In genomic region chr11:92886243-92886905, GRCh38 we compare ENCODE assay signal across 9 cellular contexts.
DNase-seq lines count a peak whose midpoint lies in the region; ATAC-seq and TF ChIP-seq lines count a peak whose summit lies in the region.
"Had no signal": no experiment of that assay in that cellular context is flagged by ENCODE, and none has a peak within 500 bp of the region (broad histone marks: within the 10 kb centered on the region; RNA-seq: fewer than 3 reads in every experiment).

No MANE protein-coding gene starts in this region.

- intact Hi-C loops in CD4-positive, alpha-beta T cell (cut with DNase I, micrococcal nuclease): no loop called here
- intact Hi-C loops in right cardiac atrium (cut with DNase I): loop anchor here in 1 of 4 donors (10.0 kb wide), 1 partner anchor 672 kb away; no protein-coding TSS in a partner anchor
- intact Hi-C loops in spleen (cut with DNase I; ENCODE audit: low total_unique reads): no loop called here
- intact Hi-C loops in activated T-helper 2 cell treated with anti-CD3 and anti-CD28 coated beads, Interferon-gamma antibody, Interleukin-2, Interleukin-4, amounts not matched to agents 10 μg/mL and 5 μg/mL and 100 μg/mL, durations not matched to agents 14 hours and 24 hours and 36 hours (cut with micrococcal nuclease): no loop called here

- no peaks in the 10 kb centered on the region for H3K36me3 Mint-ChIP-seq in CD4-positive, alpha-beta T cell (ENCODE audit: low read depth)
- H3K36me3 Mint-ChIP-seq in activated T-helper 2 cell treated with anti-CD3 and anti-CD28 coated beads, Interferon-gamma antibody, Interleukin-2, Interleukin-4, amounts not matched to agents 10 μg/mL and 5 μg/mL and 100 μg/mL, durations not matched to agents 14 hours and 24 hours and 36 hours (ENCODE audit: low read depth): no peaks in the 10 kb centered on the region
- H3K36me3 Mint-ChIP-seq: naive B cell had no signal

- H3K4me1 ChIP-seq in adipocyte (ENCODE audit: control insufficient read depth, insufficient read depth, low read length) (no peaks in the 10 kb centered on the region), right cardiac atrium (ENCODE audit: control insufficient read depth, insufficient read depth, low read length) (no peaks in the 10 kb centered on the region), spleen (no peaks in the 10 kb centered on the region)

- peak; percentile 32 for TF ChIP-seq CTCF in CD4-positive, alpha-beta T cell (IDR thresholded peaks at IDR 0.05)
- TF ChIP-seq CTCF in spleen (IDR thresholded peaks at IDR 0.05 in 8 of 11, conservative IDR thresholded peaks at IDR 0.05 in 3 of 11): peak in 8 of 11 experiments; percentile 33 to 53 (median 48)

- DNase-seq in CD4-positive, alpha-beta T cell: no peak
- DNase-seq in NCI-H2171 (lab: John Stamatoyannopoulos, UW): peak; percentile 12
- DNase-seq in adipocyte (ENCODE audit: low read depth): peak; percentile 77
- no peak for DNase-seq in right cardiac atrium
- DNase-seq in spleen: no peak
- DNase-seq in activated T-helper 2 cell treated with anti-CD3 and anti-CD28 coated beads, Interferon-gamma antibody, Interleukin-2, Interleukin-4, amounts not matched to agents 10 μg/mL and 5 μg/mL and 100 μg/mL, durations not matched to agents 14 hours and 24 hours and 36 hours (ENCODE audit: low spot score): no peak
- DNase-seq: naive B cell had no signal

- CTCF ChIA-PET in CD4-positive, alpha-beta T cell (lab: Charles Lee): no interaction called here

- no peak overlapping the region for H3K4me3 ChIP-seq in adipocyte (ENCODE audit: low read length)
- H3K4me3 ChIP-seq in right cardiac atrium (ENCODE audit: low read length): no peak overlapping the region
- no peak overlapping the region for H3K4me3 ChIP-seq in spleen

- H3K36me3 ChIP-seq in adipocyte (ENCODE audit: control insufficient read depth, insufficient read depth, low read length, severe bottlenecking): no peaks in the 10 kb centered on the region
- no peaks in the 10 kb centered on the region for H3K36me3 ChIP-seq in spleen

- 19% methylated on average over 4 of the region's 4 CpGs for WGBS in right cardiac atrium
- 12 to 42% (median 21%) methylated on average over 4 of the region's 4 CpGs for WGBS in spleen, 5 donors

- no peak overlapping the region for H3K4me3 Mint-ChIP-seq in CD4-positive, alpha-beta T cell
- no peak overlapping the region for H3K4me3 Mint-ChIP-seq in activated T-helper 2 cell treated with anti-CD3 and anti-CD28 coated beads, Interferon-gamma antibody, Interleukin-2, Interleukin-4, amounts not matched to agents 10 μg/mL and 5 μg/mL and 100 μg/mL, durations not matched to agents 14 hours and 24 hours and 36 hours (ENCODE audit: low read depth)
- H3K4me3 Mint-ChIP-seq: naive B cell had no signal

- H3K27me3 ChIP-seq in CD4-positive, alpha-beta T cell (ENCODE audit: control insufficient read depth, insufficient read depth, low read length): no peaks in the 10 kb centered on the region
- H3K27me3 ChIP-seq in adipocyte (replicated peaks; ENCODE audit: control insufficient read depth, insufficient read depth, low read length) (peaks cover 7% of the 10 kb centered on the region), right cardiac atrium (ENCODE audit: control insufficient read depth, insufficient read depth) (no peaks in the 10 kb centered on the region), spleen (replicated peaks in 1 of 7) (no peaks in the 10 kb centered on the region)

- no peaks in the 10 kb centered on the region for H3K9me3 Mint-ChIP-seq in CD4-positive, alpha-beta T cell
- no peaks in the 10 kb centered on the region for H3K9me3 Mint-ChIP-seq in activated T-helper 2 cell treated with anti-CD3 and anti-CD28 coated beads, Interferon-gamma antibody, Interleukin-2, Interleukin-4, amounts not matched to agents 10 μg/mL and 5 μg/mL and 100 μg/mL, durations not matched to agents 14 hours and 24 hours and 36 hours
- H3K9me3 Mint-ChIP-seq: naive B cell had no signal

- H3K27ac ChIP-seq in CD4-positive, alpha-beta T cell (ENCODE audit: low read depth, low read length): no peak overlapping the region
- H3K27ac ChIP-seq in right cardiac atrium (ENCODE audit: low read length) (no peak overlapping the region), spleen (no peak overlapping the region)

- no peaks in the 10 kb centered on the region for H3K27me3 Mint-ChIP-seq in CD4-positive, alpha-beta T cell
- no peaks in the 10 kb centered on the region for H3K27me3 Mint-ChIP-seq in activated T-helper 2 cell treated with anti-CD3 and anti-CD28 coated beads, Interferon-gamma antibody, Interleukin-2, Interleukin-4, amounts not matched to agents 10 μg/mL and 5 μg/mL and 100 μg/mL, durations not matched to agents 14 hours and 24 hours and 36 hours (ENCODE audit: low read depth)
- H3K27me3 Mint-ChIP-seq: naive B cell had no signal

- no peak overlapping the region for H3K27ac Mint-ChIP-seq in CD4-positive, alpha-beta T cell
- H3K27ac Mint-ChIP-seq in activated T-helper 2 cell treated with anti-CD3 and anti-CD28 coated beads, Interferon-gamma antibody, Interleukin-2, Interleukin-4, amounts not matched to agents 10 μg/mL and 5 μg/mL and 100 μg/mL, durations not matched to agents 14 hours and 24 hours and 36 hours: no peak overlapping the region
- H3K27ac Mint-ChIP-seq: naive B cell had no signal

- ATAC-seq in CD4-positive, alpha-beta T cell (ENCODE audit: poor library complexity): no peak
- ATAC-seq in GM18517 (IDR thresholded peaks at IDR 0.05; ENCODE audit: unreplicated experiment): peak; percentile 63
- peak; percentile 65 for ATAC-seq in HG03139 (IDR thresholded peaks at IDR 0.05; ENCODE audit: unreplicated experiment)
- ATAC-seq in right cardiac atrium: peak; percentile 69 to 75

- no peak overlapping the region for H3K9ac ChIP-seq in adipocyte (ENCODE audit: low read length)

- no peaks in the 10 kb centered on the region for H3K9me3 ChIP-seq in CD4-positive, alpha-beta T cell (ENCODE audit: control insufficient read depth, low read length)
- H3K9me3 ChIP-seq in adipocyte (ENCODE audit: control insufficient read depth, low read length): no peaks in the 10 kb centered on the region
- H3K9me3 ChIP-seq in right cardiac atrium (ENCODE audit: control insufficient read depth, low read length): no peaks in the 10 kb centered on the region
- H3K9me3 ChIP-seq in spleen: no peaks in the 10 kb centered on the region

- POLR2A ChIA-PET in CD4-positive, alpha-beta T cell (lab: Charles Lee): no interaction called here

- TF ChIP-seq POLR2A in spleen (IDR thresholded peaks at IDR 0.05): no peak

- H3K4me1 Mint-ChIP-seq in CD4-positive, alpha-beta T cell (ENCODE audit: low read depth): peaks cover 8% of the 10 kb centered on the region
- H3K4me1 Mint-ChIP-seq in activated T-helper 2 cell treated with anti-CD3 and anti-CD28 coated beads, Interferon-gamma antibody, Interleukin-2, Interleukin-4, amounts not matched to agents 10 μg/mL and 5 μg/mL and 100 μg/mL, durations not matched to agents 14 hours and 24 hours and 36 hours (ENCODE audit: low read depth): no peaks in the 10 kb centered on the region
- H3K4me1 Mint-ChIP-seq: naive B cell had no signal

Comparison
In these comparisons a context has a peak if more than half of its experiments do, and no peak if none do; other contexts are left out.
1. DNase-seq: peak in NCI-H2171 (single experiment) and adipocyte (single experiment); none in CD4-positive, alpha-beta T cell (0 of 10), right cardiac atrium (0 of 3), spleen (single experiment) and activated T-helper 2 cell treated with anti-CD3 and anti-CD28 coated beads, Interferon-gamma antibody, Interleukin-2, Interleukin-4, amounts not matched to agents 10 μg/mL and 5 μg/mL and 100 μg/mL, durations not matched to agents 14 hours and 24 hours and 36 hours (single experiment).